ENCODE assay signal across 2 cellular contexts in genomic region chr12:112370156-112370555, GRCh38.
TF ChIP-seq lines count a peak whose summit lies in the region.

No MANE protein-coding gene starts in this region.

TF ChIP-seq in GM23338, 12 proteins besides CTCF, POLR2A, EP300 and RAD21 (continued from another document):
- TF ChIP-seq, protein P1, sequence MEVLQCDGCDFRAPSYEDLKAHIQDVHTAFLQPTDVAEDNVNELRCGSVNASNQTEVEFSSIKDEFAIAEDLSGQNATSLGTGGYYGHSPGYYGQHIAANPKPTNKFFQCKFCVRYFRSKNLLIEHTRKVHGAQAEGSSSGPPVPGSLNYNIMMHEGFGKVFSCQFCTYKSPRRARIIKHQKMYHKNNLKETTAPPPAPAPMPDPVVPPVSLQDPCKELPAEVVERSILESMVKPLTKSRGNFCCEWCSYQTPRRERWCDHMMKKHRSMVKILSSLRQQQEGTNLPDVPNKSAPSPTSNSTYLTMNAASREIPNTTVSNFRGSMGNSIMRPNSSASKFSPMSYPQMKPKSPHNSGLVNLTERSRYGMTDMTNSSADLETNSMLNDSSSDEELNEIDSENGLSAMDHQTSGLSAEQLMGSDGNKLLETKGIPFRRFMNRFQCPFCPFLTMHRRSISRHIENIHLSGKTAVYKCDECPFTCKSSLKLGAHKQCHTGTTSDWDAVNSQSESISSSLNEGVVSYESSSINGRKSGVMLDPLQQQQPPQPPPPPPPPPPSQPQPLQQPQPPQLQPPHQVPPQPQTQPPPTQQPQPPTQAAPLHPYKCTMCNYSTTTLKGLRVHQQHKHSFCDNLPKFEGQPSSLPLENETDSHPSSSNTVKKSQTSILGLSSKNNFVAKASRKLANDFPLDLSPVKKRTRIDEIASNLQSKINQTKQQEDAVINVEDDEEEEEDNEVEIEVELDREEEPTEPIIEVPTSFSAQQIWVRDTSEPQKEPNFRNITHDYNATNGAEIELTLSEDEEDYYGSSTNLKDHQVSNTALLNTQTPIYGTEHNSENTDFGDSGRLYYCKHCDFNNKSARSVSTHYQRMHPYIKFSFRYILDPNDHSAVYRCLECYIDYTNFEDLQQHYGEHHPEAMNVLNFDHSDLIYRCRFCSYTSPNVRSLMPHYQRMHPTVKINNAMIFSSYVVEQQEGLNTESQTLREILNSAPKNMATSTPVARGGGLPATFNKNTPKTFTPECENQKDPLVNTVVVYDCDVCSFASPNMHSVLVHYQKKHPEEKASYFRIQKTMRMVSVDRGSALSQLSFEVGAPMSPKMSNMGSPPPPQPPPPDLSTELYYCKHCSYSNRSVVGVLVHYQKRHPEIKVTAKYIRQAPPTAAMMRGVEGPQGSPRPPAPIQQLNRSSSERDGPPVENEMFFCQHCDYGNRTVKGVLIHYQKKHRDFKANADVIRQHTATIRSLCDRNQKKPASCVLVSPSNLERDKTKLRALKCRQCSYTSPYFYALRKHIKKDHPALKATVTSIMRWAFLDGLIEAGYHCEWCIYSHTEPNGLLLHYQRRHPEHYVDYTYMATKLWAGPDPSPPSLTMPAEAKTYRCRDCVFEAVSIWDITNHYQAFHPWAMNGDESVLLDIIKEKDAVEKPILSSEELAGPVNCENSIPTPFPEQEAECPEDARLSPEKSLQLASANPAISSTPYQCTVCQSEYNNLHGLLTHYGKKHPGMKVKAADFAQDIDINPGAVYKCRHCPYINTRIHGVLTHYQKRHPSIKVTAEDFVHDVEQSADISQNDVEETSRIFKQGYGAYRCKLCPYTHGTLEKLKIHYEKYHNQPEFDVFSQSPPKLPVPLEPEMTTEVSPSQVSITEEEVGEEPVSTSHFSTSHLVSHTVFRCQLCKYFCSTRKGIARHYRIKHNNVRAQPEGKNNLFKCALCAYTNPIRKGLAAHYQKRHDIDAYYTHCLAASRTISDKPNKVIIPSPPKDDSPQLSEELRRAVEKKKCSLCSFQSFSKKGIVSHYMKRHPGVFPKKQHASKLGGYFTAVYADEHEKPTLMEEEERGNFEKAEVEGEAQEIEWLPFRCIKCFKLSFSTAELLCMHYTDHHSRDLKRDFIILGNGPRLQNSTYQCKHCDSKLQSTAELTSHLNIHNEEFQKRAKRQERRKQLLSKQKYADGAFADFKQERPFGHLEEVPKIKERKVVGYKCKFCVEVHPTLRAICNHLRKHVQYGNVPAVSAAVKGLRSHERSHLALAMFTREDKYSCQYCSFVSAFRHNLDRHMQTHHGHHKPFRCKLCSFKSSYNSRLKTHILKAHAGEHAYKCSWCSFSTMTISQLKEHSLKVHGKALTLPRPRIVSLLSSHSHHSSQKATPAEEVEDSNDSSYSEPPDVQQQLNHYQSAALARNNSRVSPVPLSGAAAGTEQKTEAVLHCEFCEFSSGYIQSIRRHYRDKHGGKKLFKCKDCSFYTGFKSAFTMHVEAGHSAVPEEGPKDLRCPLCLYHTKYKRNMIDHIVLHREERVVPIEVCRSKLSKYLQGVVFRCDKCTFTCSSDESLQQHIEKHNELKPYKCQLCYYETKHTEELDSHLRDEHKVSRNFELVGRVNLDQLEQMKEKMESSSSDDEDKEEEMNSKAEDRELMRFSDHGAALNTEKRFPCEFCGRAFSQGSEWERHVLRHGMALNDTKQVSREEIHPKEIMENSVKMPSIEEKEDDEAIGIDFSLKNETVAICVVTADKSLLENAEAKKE (CRISPR knock-in tag; IDR thresholded peaks at IDR 0.05), result no peak
- no peak for TF ChIP-seq STAT1 (IDR thresholded peaks at IDR 0.05; ENCODE audit: unreplicated experiment)
- TF ChIP-seq REST (IDR thresholded peaks at IDR 0.05; ENCODE audit: unreplicated experiment), result no peak
- TF ChIP-seq CREB1 (CRISPR knock-in tag; IDR thresholded peaks at IDR 0.05; ENCODE audit: low read depth), result no peak
- no peak for TF ChIP-seq JUNB (IDR thresholded peaks at IDR 0.05; ENCODE audit: unreplicated experiment)
- TF ChIP-seq EZH2 (IDR thresholded peaks at IDR 0.05; ENCODE audit: low read depth, unreplicated experiment), result no peak
- no peak for TF ChIP-seq ZNF114 (CRISPR knock-in tag; IDR thresholded peaks at IDR 0.05)
- no peak for TF ChIP-seq EZH2phosphoT487 (IDR thresholded peaks at IDR 0.05; ENCODE audit: unreplicated experiment)
- no peak for TF ChIP-seq POLR2AphosphoS5 (IDR thresholded peaks at IDR 0.05; ENCODE audit: low read depth)
- TF ChIP-seq ETS1 (IDR thresholded peaks at IDR 0.05), result no peak

TF ChIP-seq in WTC11, 78 proteins besides CTCF, POLR2A, EP300 and RAD21 (continued from another document):
- TF ChIP-seq HMGXB4 (CRISPR knock-in tag; IDR thresholded peaks at IDR 0.05) (no peak), ZNF232 (CRISPR knock-in tag; IDR thresholded peaks at IDR 0.05) (no peak)
TF ChIP-seq in WTC11: peak in this region for 0.
